ENCODE assay signal across 22 cellular contexts in genomic region chr3:69746119-69746518, GRCh38. TPM values are rescaled to one million over a fixed set of nuclear protein-coding genes. Genes with fewer than 3 reads are reported as not detected.
DNase-seq lines count a peak whose midpoint lies in the region; ATAC-seq and TF ChIP-seq lines count a peak whose summit lies in the region.
"Had no signal": no experiment of that assay in that cellular context is flagged by ENCODE, and none has a peak within 500 bp of the region (broad histone marks: within the 10 kb centered on the region; RNA-seq: fewer than 3 reads in every experiment).

No MANE protein-coding gene starts in this region.

- TF ChIP-seq CTCF in AG04450 (IDR thresholded peaks at IDR 0.05; ENCODE audit: low read depth, low read length) (no peak), choroid plexus epithelial cell (conservative IDR thresholded peaks at IDR 0.05; ENCODE audit: low read depth, low read length) (no peak), left ventricle myocardium inferior (IDR thresholded peaks at IDR 0.05; ENCODE audit: borderline replicate concordance) (no peak), gastrocnemius medialis (IDR thresholded peaks at IDR 0.05 in 4 of 5, conservative IDR thresholded peaks at IDR 0.05 in 1 of 5) (no peak)

- H3K27ac ChIP-seq in AG04450 (ENCODE audit: low read depth, low read length) = no peak overlapping the region
- H3K27ac ChIP-seq in left ventricle myocardium inferior (replicated peaks) = peak overlapping the region; percentile 63
- H3K27ac ChIP-seq in gastrocnemius medialis = peak overlapping the region; percentile 48 to 79 (median 72)
- H3K27ac ChIP-seq: brain microvascular endothelial cell had no signal

- intact Hi-C loops in left ventricle myocardium inferior (cut with micrococcal nuclease) = no loop called here
- intact Hi-C loops in gastrocnemius medialis (cut with DNase I; ENCODE audit: low total_unique reads) = loop anchor here (2.0 kb wide), 1 partner anchor 19 kb away; no protein-coding TSS in a partner anchor

- DNase-seq in AG04450 (ENCODE audit: low read depth, low spot score) (peak; percentile 36), choroid plexus epithelial cell (ENCODE audit: low read depth) (peak; percentile 77), left ventricle myocardium inferior (no peak), gastrocnemius medialis (no peak), NCI-H2029 (lab: John Stamatoyannopoulos, UW) (no peak), NOMO-1 treated with dmso at 0.1 percent for 144 hours (lab: John Stamatoyannopoulos, UW; ENCODE audit: unreplicated experiment) (no peak), NCI-H2227 (lab: John Stamatoyannopoulos, UW; ENCODE audit: unreplicated experiment) (no peak)
- DNase-seq: activated CD4-positive, alpha-beta T cell treated with anti-CD3 and anti-CD28 coated beads, Interleukin-2, amount 10 ng/mL, durations not matched to agents 24 days and 14 days; activated naive CD4-positive, alpha-beta T cell treated with Interleukin-2 at 50 U/mL for 16 hours; brain microvascular endothelial cell; CD4-positive, alpha-beta memory T cell; DMS79; effector CD8-positive, alpha-beta T cell; MM.1S; NCI-H2029 treated with DMSO at 0.1 percent for 48 hours; NCI-H524 treated with DMSO at 0.1 percent for 48 hours; nephron progenitor cell; right cardiac atrium; stimulated activated CD4-positive, alpha-beta T cell treated with anti-CD3 and anti-CD28 coated beads, Interleukin-4, amount 100 ng/mL, for 1 hour; stimulated activated CD8-positive, alpha-beta memory T cell treated with anti-CD3 and anti-CD28 coated beads, Interleukin-4, amount 100 ng/mL, for 48 hours; trophoblast cell had no signal

- H3K36me3 ChIP-seq in left ventricle myocardium inferior (no peaks in the 10 kb centered on the region), gastrocnemius medialis (no peaks in the 10 kb centered on the region)
- H3K36me3 ChIP-seq: brain microvascular endothelial cell had no signal

- H3K4me1 ChIP-seq in left ventricle myocardium inferior (peaks cover 98% of the 10 kb centered on the region), gastrocnemius medialis (peaks cover 97 to 98% of the 10 kb centered on the region in 2 donors)

- no peaks in the 10 kb centered on the region for H3K9me3 ChIP-seq in AG04450 (ENCODE audit: control insufficient read depth, insufficient read depth, low read length)
- H3K9me3 ChIP-seq in left ventricle myocardium inferior (replicated peaks) = no peaks in the 10 kb centered on the region
- no peaks in the 10 kb centered on the region for H3K9me3 ChIP-seq in gastrocnemius medialis

- CTCF ChIA-PET in AG04450 (lab: Charles Lee) = interaction anchor here (0.7 to 1.4 kb wide), 2 partner anchors 20 to 109 kb away, joined by 3 read pairs; no protein-coding TSS in a partner anchor

- TF ChIP-seq POLR2A in gastrocnemius medialis (IDR thresholded peaks at IDR 0.05) = peak in 1 of 2 donors; percentile 35

- POLR2A ChIA-PET in AG04450 (lab: Yijun Ruan, JAX) = interaction anchor here (0.6 kb wide), 1 partner anchor 39 kb away, joined by 4 read pairs; no protein-coding TSS in a partner anchor

- H3K27me3 ChIP-seq in AG04450 (ENCODE audit: control insufficient read depth, insufficient read depth, low read length) (no peaks in the 10 kb centered on the region), left ventricle myocardium inferior (ENCODE audit: low read depth) (no peaks in the 10 kb centered on the region), gastrocnemius medialis (no peaks in the 10 kb centered on the region)
- H3K27me3 ChIP-seq: brain microvascular endothelial cell had no signal

- ATAC-seq in gastrocnemius medialis (peak; percentile 83 to 89), GM21526 (IDR thresholded peaks at IDR 0.05; ENCODE audit: low FRiP score, unreplicated experiment) (no peak)

- in situ Hi-C loops in gastrocnemius medialis (cut with MboI; ENCODE audit: low sequenced_read_pairs in 4 of 4) = no loop called here

- H3K4me3 ChIP-seq in AG04450 (ENCODE audit: low read depth, low read length) (no peak overlapping the region), choroid plexus epithelial cell (ENCODE audit: low read depth, low read length) (no peak overlapping the region), left ventricle myocardium inferior (peak overlapping the region; percentile 23), gastrocnemius medialis (peak overlapping the region in 3 of 4 donors; percentile 2 to 17 (median 3))

RNA-seq across cellular contexts. Expression of gene MITF, which starts 6.9 kb away (rescaled TPM):
- polyA plus RNA-seq in AG04450 (2011; rRNA removed) = 32.2 and 32.5 TPM in 2 replicates
- polyA minus RNA-seq in AG04450 (2011; rRNA and poly(A)+ RNA removed) = 80.7 and 99.7 TPM in 2 replicates
- total RNA-seq in left ventricle myocardium inferior (81.9 TPM), gastrocnemius medialis (100 to 1,000 TPM in 3 of 4 donors, 10 to 100 TPM in 1; 71.1 to 139 (median 109) TPM)
- polyA plus RNA-seq: CD4-positive, alpha-beta memory T cell had no signal

Comparison
In these comparisons a context has a peak if more than half of its experiments do, and no peak if none do; other contexts are left out.
1. DNase-seq: peak in AG04450 (single experiment) and choroid plexus epithelial cell (single experiment); none in left ventricle myocardium inferior (single experiment), gastrocnemius medialis (0 of 2), NCI-H2029 (single experiment), NOMO-1 treated with dmso at 0.1 percent for 144 hours (single experiment) and NCI-H2227 (single experiment).
2. H3K4me3 ChIP-seq: peak in left ventricle myocardium inferior (single experiment) and gastrocnemius medialis (3 of 4); none in AG04450 (single experiment) and choroid plexus epithelial cell (single experiment).